Comparison of ENCODE assay signal across 14 cellular contexts in genomic region chr4:76458829-76459228, GRCh38. TPM values are rescaled to one million over a fixed set of nuclear protein-coding genes. Genes with fewer than 3 reads are reported as not detected.
A peak's percentile ranks its signal among the peaks of the same experiment; 100 is the strongest.
DNase-seq lines count a peak whose midpoint lies in the region; ATAC-seq and TF ChIP-seq lines count a peak whose summit lies in the region.
"Had no signal": no experiment of that assay in that cellular context is flagged by ENCODE, and none has a peak within 500 bp of the region (broad histone marks: within the 10 kb centered on the region; RNA-seq: fewer than 3 reads in every experiment).

No MANE protein-coding gene starts in this region.

- H3K27me3 ChIP-seq in cardiac muscle cell (no peaks in the 10 kb centered on the region), mesenchymal stem cell (ENCODE audit: control insufficient read depth in 1 of 2, insufficient read depth in 1 of 2, low read length in 2 of 2) (no peaks in the 10 kb centered on the region), upper lobe of right lung (no peaks in the 10 kb centered on the region)
- H3K27me3 ChIP-seq: Peyer's patch had no signal

- H3K36me3 ChIP-seq in cardiac muscle cell (no peaks in the 10 kb centered on the region), mesenchymal stem cell (ENCODE audit: control insufficient read depth in 1 of 2, insufficient read depth in 2 of 2, low read depth in 1 of 2, low read length in 2 of 2) (no peaks in the 10 kb centered on the region), upper lobe of right lung (no peaks in the 10 kb centered on the region)
- H3K36me3 ChIP-seq: Peyer's patch, WERI-Rb-1 had no signal

- H3K9me3 ChIP-seq in cardiac muscle cell (ENCODE audit: low read depth) = no peaks in the 10 kb centered on the region
- peaks cover 11% of the 10 kb centered on the region for H3K9me3 ChIP-seq in mesenchymal stem cell (ENCODE audit: control insufficient read depth, low read length)
- peaks cover 10% of the 10 kb centered on the region for H3K9me3 ChIP-seq in upper lobe of right lung

- H3K9ac ChIP-seq in mesenchymal stem cell (ENCODE audit: low read length) = no peak overlapping the region

- peak; percentile 2 to 34 for DNase-seq in cardiac muscle cell (ENCODE audit: low read depth in 1 of 2, low spot score in 1 of 2)
- DNase-seq in Right ventricle myocardium inferior (ENCODE audit: missing footprints) = no peak
- DNase-seq in chondrocyte (ENCODE audit: low spot score) = no peak
- DNase-seq in mesenchymal stem cell = peak; percentile 17
- DNase-seq in upper lobe of right lung = no peak
- no peak for DNase-seq in activated CD8-positive, alpha-beta memory T cell treated with anti-CD3 and anti-CD28 coated beads, Interleukin-2, amount 50 U/mL, for 48 hours
- DNase-seq in Ammon's horn (ENCODE audit: low spot score) = no peak
- DNase-seq: central memory CD4-positive, alpha-beta T cell; DMS79; Peyer's patch; stimulated activated CD4-positive, alpha-beta T cell treated with anti-CD3 and anti-CD28 coated beads, Interleukin-12 subunit alpha, Interleukin-12 subunit beta, amount 100 ng/mL, for 4 hours; WERI-Rb-1 had no signal

- no peak overlapping the region for H3K14ac ChIP-seq in mesenchymal stem cell (ENCODE audit: low read length in 2 of 2)

- peaks cover 20% of the 10 kb centered on the region for H3K4me1 Mint-ChIP-seq in chondrocyte (ENCODE audit: low read depth)

- H4K91ac ChIP-seq in mesenchymal stem cell (ENCODE audit: low read length) = no peak overlapping the region

- peak overlapping the region; percentile 93 for H2BK5ac ChIP-seq in mesenchymal stem cell (ENCODE audit: low read depth, low read length, poor library complexity, severe bottlenecking)

- no peak overlapping the region for H2AFZ ChIP-seq in mesenchymal stem cell (ENCODE audit: low read depth, low read length)

- intact Hi-C loops in Right ventricle myocardium inferior (cut with DNase I) (no loop called here), upper lobe of right lung (cut with DNase I) (no loop called here)

- no peak overlapping the region for H3K23ac ChIP-seq in mesenchymal stem cell (ENCODE audit: low read length in 2 of 2)

- H2BK15ac ChIP-seq in mesenchymal stem cell (ENCODE audit: low read depth, poor library complexity, severe bottlenecking) = no peak overlapping the region

- no peak overlapping the region for H3K4me3 ChIP-seq in cardiac muscle cell
- no peak overlapping the region for H3K4me3 ChIP-seq in mesenchymal stem cell (ENCODE audit: insufficient read depth in 1 of 2, low read depth in 1 of 2, low read length in 2 of 2)
- no peak overlapping the region for H3K4me3 ChIP-seq in upper lobe of right lung
- H3K4me3 ChIP-seq: Peyer's patch had no signal

- peaks cover 8% of the 10 kb centered on the region for H3K9me3 Mint-ChIP-seq in chondrocyte (ENCODE audit: low read depth)

- peak overlapping the region; percentile 97 for H3K27ac Mint-ChIP-seq in chondrocyte (ENCODE audit: unreplicated experiment)

- H3K4me1 ChIP-seq in cardiac muscle cell (ENCODE audit: low read depth) = peaks cover 11% of the 10 kb centered on the region
- peaks cover 5% of the 10 kb centered on the region for H3K4me1 ChIP-seq in mesenchymal stem cell (ENCODE audit: control insufficient read depth, insufficient read depth, low read depth, low read length)
- H3K4me1 ChIP-seq in upper lobe of right lung = no peaks in the 10 kb centered on the region
- H3K4me1 ChIP-seq: Peyer's patch had no signal

- H3K27ac ChIP-seq in cardiac muscle cell (peak overlapping the region; percentile 20), mesenchymal stem cell (ENCODE audit: low read length, poor library complexity, severe bottlenecking) (peak overlapping the region; percentile 92), upper lobe of right lung (peak overlapping the region; percentile 12)
- H3K27ac ChIP-seq: Peyer's patch, WERI-Rb-1 had no signal

- peak overlapping the region in 1 of 2 experiments; percentile 33 for H3K18ac ChIP-seq in mesenchymal stem cell (ENCODE audit: low read depth in 1 of 2, low read length in 2 of 2)

- H3K27me3 Mint-ChIP-seq in chondrocyte (ENCODE audit: low read depth) = no peaks in the 10 kb centered on the region

- H3K36me3 Mint-ChIP-seq in chondrocyte (ENCODE audit: low read depth) = peaks cover 7% of the 10 kb centered on the region

- TF ChIP-seq CTCF in cardiac muscle cell (IDR thresholded peaks at IDR 0.05; ENCODE audit: low read depth, low read length) (no peak), chondrocyte (IDR thresholded peaks at IDR 0.05) (no peak), upper lobe of right lung (IDR thresholded peaks at IDR 0.05) (no peak)

- H3K79me1 ChIP-seq in mesenchymal stem cell (replicated peaks; ENCODE audit: low read length, poor library complexity, severe bottlenecking) = no peaks in the 10 kb centered on the region

- peak overlapping the region; percentile 49 for H3K4me2 ChIP-seq in mesenchymal stem cell (ENCODE audit: low read length, poor library complexity, severe bottlenecking)

- H3K4me3 Mint-ChIP-seq in chondrocyte (ENCODE audit: unreplicated experiment) = no peak overlapping the region

- no peak overlapping the region for H3K4ac ChIP-seq in mesenchymal stem cell (ENCODE audit: low read depth in 1 of 2, low read length in 2 of 2)

- WGBS in mesenchymal stem cell = no CpG with 5 or more reads among the region's 3 CpGs

- H4K8ac ChIP-seq in mesenchymal stem cell (ENCODE audit: low read length) = no peak overlapping the region

- H2BK120ac ChIP-seq in mesenchymal stem cell (ENCODE audit: low read depth, low read length) = peak overlapping the region; percentile 19

- H2AK5ac ChIP-seq in mesenchymal stem cell (ENCODE audit: low read length, severe bottlenecking) = peak overlapping the region; percentile 75

- no peak overlapping the region for H2BK12ac ChIP-seq in mesenchymal stem cell (ENCODE audit: low read length in 2 of 2)

- ATAC-seq in Right ventricle myocardium inferior = no peak
- ATAC-seq in upper lobe of right lung = no peak
- ATAC-seq in HG02642 (IDR thresholded peaks at IDR 0.05; ENCODE audit: poor library complexity, unreplicated experiment) = no peak

RNA-seq across cellular contexts. Expression of gene SHROOM3, which starts 23.8 kb away (rescaled TPM):
- total RNA-seq in cardiac muscle cell = 43.4 and 47.7 TPM in 2 replicates
- polyA plus RNA-seq in cardiac muscle cell = 13.7 and 21.6 TPM in 2 replicates
- total RNA-seq in Right ventricle myocardium inferior = 15.2 TPM
- total RNA-seq in chondrocyte = 29.2 to 43.4 TPM (median 42.7 TPM) in 3 replicates
- 9.5 TPM for polyA plus RNA-seq in mesenchymal stem cell (2013, experiment 1 of 2)
- 10.4 TPM for polyA plus RNA-seq in mesenchymal stem cell (2013, experiment 2 of 2)
- 73.3 TPM for total RNA-seq in upper lobe of right lung

RNA-seq across cellular contexts. Expression of gene CCDC158, which starts 37.9 kb away (rescaled TPM):
- not detected in 2 replicates for total RNA-seq in cardiac muscle cell
- 0.06 TPM in 1 of 2 replicates, not detected in the other for polyA plus RNA-seq in cardiac muscle cell
- total RNA-seq in Right ventricle myocardium inferior = 0.16 TPM
- total RNA-seq in chondrocyte = not detected in 3 replicates
- polyA plus RNA-seq in mesenchymal stem cell (2013, experiment 1 of 2) = not detected
- not detected for polyA plus RNA-seq in mesenchymal stem cell (2013, experiment 2 of 2)
- 0.64 TPM for total RNA-seq in upper lobe of right lung
- total RNA-seq: lung microvascular endothelial cell, Peyer's patch had no signal

Comparison
In these comparisons a context has a peak if more than half of its experiments do, and no peak if none do; other contexts are left out.
1. DNase-seq: peak in cardiac muscle cell (2 of 2) and mesenchymal stem cell (single experiment); none in Right ventricle myocardium inferior (single experiment), chondrocyte (single experiment), upper lobe of right lung (single experiment), activated CD8-positive, alpha-beta memory T cell treated with anti-CD3 and anti-CD28 coated beads, Interleukin-2, amount 50 U/mL, for 48 hours (single experiment) and Ammon's horn (single experiment).
2. H3K27ac ChIP-seq: peak in every context shown above with its lines; median percentile 92 in mesenchymal stem cell; 20 in cardiac muscle cell; 12 in upper lobe of right lung.